11 cellular contexts compared by ENCODE assay signal in the genomic region with DNA sequence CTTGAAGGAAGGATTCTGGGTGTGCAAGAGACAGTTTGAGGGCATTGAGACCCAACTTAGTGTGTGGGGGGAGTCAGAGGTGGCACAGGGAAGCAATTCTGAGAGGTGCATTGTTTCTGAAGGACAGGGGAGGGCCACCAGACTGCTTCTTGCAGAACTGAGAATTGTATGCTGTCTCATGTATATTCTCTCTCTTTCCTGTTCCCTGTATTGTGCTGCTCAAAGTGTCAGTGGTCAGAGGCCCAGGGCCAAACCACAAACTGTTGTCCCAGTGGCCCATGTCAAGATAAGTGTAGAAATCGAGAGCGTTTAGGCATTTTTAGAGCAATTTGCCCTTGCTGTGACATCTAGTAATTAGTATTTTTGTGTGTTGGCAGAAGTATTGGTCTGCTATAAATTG.
DNase-seq lines count a peak whose midpoint lies in the region; ATAC-seq and TF ChIP-seq lines count a peak whose summit lies in the region.
"Had no signal": no experiment of that assay in that cellular context is flagged by ENCODE, and none has a peak within 500 bp of the region (broad histone marks: within the 10 kb centered on the region; RNA-seq: fewer than 3 reads in every experiment).

No MANE protein-coding gene starts in this region.

- H3K27me3 ChIP-seq in BLaER1 (no peaks in the 10 kb centered on the region), SJCRH30 (no peaks in the 10 kb centered on the region)
- H3K27me3 ChIP-seq: right lobe of liver had no signal

- ATAC-seq in HG03175 (IDR thresholded peaks at IDR 0.05; ENCODE audit: unreplicated experiment): peak; percentile 76
- ATAC-seq: T-helper 17 cell had no signal

- H3K36me3 ChIP-seq in BLaER1 (no peaks in the 10 kb centered on the region), SJCRH30 (no peaks in the 10 kb centered on the region)
- H3K36me3 ChIP-seq: right lobe of liver had no signal

- H3K4me1 ChIP-seq in BLaER1 (peaks cover 16% of the 10 kb centered on the region), SJCRH30 (peaks cover 10% of the 10 kb centered on the region; the same call in 1 of the 2 replicates)
- H3K4me1 ChIP-seq: right lobe of liver had no signal

- no peak overlapping the region for H3K27ac Mint-ChIP-seq in type B pancreatic cell
- H3K27ac Mint-ChIP-seq: T-helper 17 cell had no signal

- no peak for TF ChIP-seq CTCF in GM20000 (IDR thresholded peaks at IDR 0.05; ENCODE audit: extremely low read depth, missing control alignments)
- no peak for TF ChIP-seq CTCF in type B pancreatic cell (conservative IDR thresholded peaks at IDR 0.05)

- peak overlapping the region; percentile 66 for H3K4me2 ChIP-seq in BLaER1

- no peak overlapping the region for H3K4me3 ChIP-seq in BLaER1
- no peak overlapping the region for H3K4me3 ChIP-seq in SJCRH30
- H3K4me3 ChIP-seq: right lobe of liver had no signal

- H3K4me3 Mint-ChIP-seq in type B pancreatic cell: no peak overlapping the region
- H3K4me3 Mint-ChIP-seq: T-helper 17 cell had no signal

- H3K36me3 Mint-ChIP-seq in type B pancreatic cell: no peaks in the 10 kb centered on the region

- H3K27me3 Mint-ChIP-seq in type B pancreatic cell: no peaks in the 10 kb centered on the region
- H3K27me3 Mint-ChIP-seq: T-helper 17 cell had no signal

- H3K9me3 ChIP-seq in BLaER1: no peaks in the 10 kb centered on the region
- H3K9me3 ChIP-seq in SJCRH30 (replicated peaks): no peaks in the 10 kb centered on the region
- H3K9me3 ChIP-seq: right lobe of liver had no signal

- peak; percentile 21 for DNase-seq in GM20000 (ENCODE audit: low spot score)
- DNase-seq in SJCRH30: peak; percentile 25 to 45
- no peak for DNase-seq in activated CD8-positive, alpha-beta memory T cell treated with anti-CD3 and anti-CD28 coated beads, Interleukin-2, amount 50 U/mL, for 4 hours
- no peak for DNase-seq in activated CD4-positive, alpha-beta T cell treated with anti-CD3 and anti-CD28 coated beads for 1 hour
- DNase-seq in type B pancreatic cell (ENCODE audit: extremely low spot score, unreplicated experiment): no peak
- DNase-seq in Ammon's horn (ENCODE audit: low spot score): no peak
- DNase-seq: NCI-H1436, right lobe of liver, T-helper 17 cell had no signal

- H3K4me1 Mint-ChIP-seq in type B pancreatic cell (ENCODE audit: unreplicated experiment): no peaks in the 10 kb centered on the region
- H3K4me1 Mint-ChIP-seq: T-helper 17 cell had no signal

- H3K27ac ChIP-seq in BLaER1 (no peak overlapping the region), SJCRH30 (no peak overlapping the region)
- H3K27ac ChIP-seq: right lobe of liver had no signal

- H4K20me1 ChIP-seq in BLaER1: no peaks in the 10 kb centered on the region

- H3K9me3 Mint-ChIP-seq in type B pancreatic cell: no peaks in the 10 kb centered on the region

- no peak overlapping the region for H3K9ac ChIP-seq in BLaER1

Comparison
In these comparisons a context has a peak if more than half of its experiments do, and no peak if none do; other contexts are left out.
1. DNase-seq: peak in GM20000 (single experiment) and SJCRH30 (2 of 2); none in activated CD8-positive, alpha-beta memory T cell treated with anti-CD3 and anti-CD28 coated beads, Interleukin-2, amount 50 U/mL, for 4 hours (single experiment), activated CD4-positive, alpha-beta T cell treated with anti-CD3 and anti-CD28 coated beads for 1 hour (single experiment), type B pancreatic cell (single experiment) and Ammon's horn (single experiment).